1 cellular context compared by ENCODE assay signal in the genomic region with DNA sequence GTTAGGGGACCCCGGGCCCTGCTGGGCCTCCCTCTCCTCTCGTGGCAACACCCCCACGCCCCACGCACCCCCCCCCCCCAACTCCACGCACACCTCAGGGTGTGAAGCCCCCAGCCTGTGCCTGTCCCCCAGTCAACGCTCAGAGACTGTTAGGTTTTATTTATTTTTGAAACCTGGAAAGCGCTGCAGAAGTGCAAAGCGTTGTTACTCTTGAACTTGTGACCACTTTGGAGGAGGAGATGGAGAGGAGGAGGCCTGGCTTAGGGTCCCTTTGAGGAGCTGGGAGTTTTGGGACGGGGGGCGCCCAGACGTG.
TF ChIP-seq lines count a peak whose summit lies in the region.

No MANE protein-coding gene starts in this region.

TF ChIP-seq in endothelial cell of umbilical vein, 7 proteins besides CTCF, POLR2A, EP300 and RAD21:
- no peak for TF ChIP-seq GATA2 (IDR thresholded peaks at IDR 0.05; ENCODE audit: insufficient read depth, insufficient read length, low read depth, low read length)
- TF ChIP-seq MYC (IDR thresholded peaks at IDR 0.05; ENCODE audit: low read depth, low read length): no peak
- no peak for TF ChIP-seq POLR2AphosphoS5 (IDR thresholded peaks at IDR 0.05; ENCODE audit: insufficient read depth, low read depth, low read length)
- no peak for TF ChIP-seq FOS (IDR thresholded peaks at IDR 0.05; ENCODE audit: borderline replicate concordance, insufficient read depth, low read length)
- no peak for TF ChIP-seq EZH2 (IDR thresholded peaks at IDR 0.05; ENCODE audit: borderline replicate concordance, low read depth, low read length, severe bottlenecking)
- TF ChIP-seq, protein P1, sequence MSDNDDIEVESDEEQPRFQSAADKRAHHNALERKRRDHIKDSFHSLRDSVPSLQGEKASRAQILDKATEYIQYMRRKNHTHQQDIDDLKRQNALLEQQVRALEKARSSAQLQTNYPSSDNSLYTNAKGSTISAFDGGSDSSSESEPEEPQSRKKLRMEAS (IDR thresholded peaks at IDR 0.05; ENCODE audit: insufficient read depth, insufficient read length): no peak
- TF ChIP-seq JUN (IDR thresholded peaks at IDR 0.05; ENCODE audit: borderline replicate concordance, insufficient read depth, insufficient read length, low read depth): no peak
TF ChIP-seq in endothelial cell of umbilical vein: peak in this region for 0.
